ENCODE assay signal across 21 cellular contexts in genomic region chr5:125113328-125113727, GRCh38.
DNase-seq lines count a peak whose midpoint lies in the region; ATAC-seq, FAIRE-seq and TF ChIP-seq lines count a peak whose summit lies in the region.
"Had no signal": no experiment of that assay in that cellular context is flagged by ENCODE, and none has a peak within 500 bp of the region (broad histone marks: within the 10 kb centered on the region; RNA-seq: fewer than 3 reads in every experiment).

No MANE protein-coding gene starts in this region.

- H2AFZ ChIP-seq in GM23248, result no peak overlapping the region
- H2AFZ ChIP-seq in K562 (ENCODE audit: low read depth, low read length), result no peak overlapping the region
- no peak overlapping the region for H2AFZ ChIP-seq in PC-9

- no peaks in the 10 kb centered on the region for H3K9me2 ChIP-seq in GM23248 (ENCODE audit: insufficient read depth)
- no peaks in the 10 kb centered on the region for H3K9me2 ChIP-seq in PC-9 (ENCODE audit: insufficient read depth)

- no peak overlapping the region for H3K4me3 ChIP-seq in GM23248
- no peak overlapping the region for H3K4me3 ChIP-seq in K562
- no peak overlapping the region for H3K4me3 ChIP-seq in PC-9
- no peak overlapping the region for H3K4me3 ChIP-seq in coronary artery
- H3K4me3 ChIP-seq: left lung, right atrium auricular region had no signal

- no peaks in the 10 kb centered on the region for H3K79me2 ChIP-seq in GM23248 (ENCODE audit: insufficient read depth)
- H3K79me2 ChIP-seq in K562 (ENCODE audit: control insufficient read depth, insufficient read depth, low read length), result no peaks in the 10 kb centered on the region
- no peaks in the 10 kb centered on the region for H3K79me2 ChIP-seq in PC-9 (ENCODE audit: low read depth)

- intact Hi-C loops in K562 (cut with micrococcal nuclease) (no loop called here), PC-9 (cut with micrococcal nuclease; ENCODE audit: unreplicated experiment) (no loop called here)

- peak; percentile 95 for ATAC-seq in GM18861 (IDR thresholded peaks at IDR 0.05; ENCODE audit: unreplicated experiment)
- peak; percentile 87 for ATAC-seq in HG03442 (IDR thresholded peaks at IDR 0.05; ENCODE audit: unreplicated experiment)
- ATAC-seq in K562, result no peak
- ATAC-seq: left lung; naive thymus-derived CD4-positive, alpha-beta T cell; Right ventricle myocardium inferior; stimulated activated naive CD8-positive, alpha-beta T cell treated with anti-CD3 and anti-CD28 coated beads, Interleukin-15, Interleukin-2, amounts not matched to agents 100 U/mL and 50 U/mL, for 24 hours had no signal

- H4K20me1 ChIP-seq in GM23248 (ENCODE audit: insufficient read depth), result no peaks in the 10 kb centered on the region
- no peaks in the 10 kb centered on the region for H4K20me1 ChIP-seq in K562 (replicated peaks; ENCODE audit: control insufficient read depth, insufficient read depth, low read length)
- H4K20me1 ChIP-seq in PC-9 (ENCODE audit: insufficient read depth), result no peaks in the 10 kb centered on the region

- TF ChIP-seq EP300 in K562 (IDR thresholded peaks at IDR 0.05; ENCODE audit: low read length), result no peak

- peaks cover 14% of the 10 kb centered on the region; the same call in 1 of the 2 replicates for H3K4me1 ChIP-seq in GM23248 (ENCODE audit: insufficient read depth)
- no peaks in the 10 kb centered on the region for H3K4me1 ChIP-seq in K562 (replicated peaks in 1 of 2; ENCODE audit: control insufficient read depth in 2 of 2, insufficient read depth in 2 of 2, low read length in 2 of 2)
- peaks cover 11% of the 10 kb centered on the region for H3K4me1 ChIP-seq in PC-9 (replicated peaks; ENCODE audit: insufficient read depth)
- H3K4me1 ChIP-seq: left lung, right atrium auricular region had no signal

- in situ Hi-C loops in GM23248 (cut with MboI), result no loop called here
- in situ Hi-C loops in K562 (cut with MboI), result no loop called here

- peak; percentile 19 for FAIRE-seq in K562 (lab: Jason Lieb, UNC)
- FAIRE-seq in GM12892 (lab: Jason Lieb, UNC), result no peak
- FAIRE-seq: endometrium, TTC549 had no signal

- H3K36me3 ChIP-seq in GM23248 (ENCODE audit: low read depth) (no peaks in the 10 kb centered on the region), K562 (ENCODE audit: control insufficient read depth, insufficient read depth, low read length) (no peaks in the 10 kb centered on the region), PC-9 (ENCODE audit: low read depth) (no peaks in the 10 kb centered on the region)
- H3K36me3 ChIP-seq: left lung, right atrium auricular region had no signal

- H3F3A ChIP-seq in GM23248 (ENCODE audit: insufficient read depth) (peaks cover 10% of the 10 kb centered on the region; the same call in 1 of the 2 replicates), PC-9 (ENCODE audit: insufficient read depth, low read depth) (no peaks in the 10 kb centered on the region)

- TF ChIP-seq POLR2A in K562 (conservative IDR thresholded peaks at IDR 0.05) (no peak), GM12892 (IDR thresholded peaks at IDR 0.05; ENCODE audit: low read depth, low read length) (no peak)

- BruUV-seq in K562 (replicated peaks; lab: Mats Ljungman, UMichigan) (no TSS peak), PC-9 (replicated peaks; lab: Mats Ljungman, UMichigan) (no TSS peak)

- H3K4me2 ChIP-seq in GM23248 (ENCODE audit: unreplicated experiment) (no peak overlapping the region), K562 (ENCODE audit: insufficient read depth, low read length) (no peak overlapping the region), PC-9 (no peak overlapping the region)

- DNase-seq in GM23248 (peak; percentile 17), K562 (ENCODE audit: extremely low read depth in 1 of 4, low spot score in 3 of 4) (no peak), Ammon's horn (ENCODE audit: low spot score) (no peak), PC-9 (no peak), coronary artery (ENCODE audit: low spot score) (no peak), GM12892 (ENCODE audit: insufficient read length) (no peak)
- DNase-seq: activated CD8-positive, alpha-beta memory T cell treated with anti-CD3 and anti-CD28 coated beads for 24 hours; DMS79 treated with DMSO at 0.1 percent for 48 hours; HCEC 1CT; left lung; naive thymus-derived CD4-positive, alpha-beta T cell; NCI-H1048; NCI-H510A treated with DMSO at 0.1 percent for 48 hours; stimulated activated CD4-positive, alpha-beta T cell treated with anti-CD3 and anti-CD28 coated beads, Interleukin-4, amount 100 ng/mL, for 24 hours; stimulated activated naive CD8-positive, alpha-beta T cell treated with anti-CD3 and anti-CD28 coated beads, Interleukin-15, Interleukin-2, amounts not matched to agents 100 U/mL and 50 U/mL, for 24 hours had no signal

- CTCF ChIA-PET in K562 (lab: Yijun Ruan, JAX; ENCODE audit: low intra/inter-chr PET ratio), result no interaction called here
- CTCF ChIA-PET in PC-9 (lab: Charles Lee), result no interaction called here

- H3K27ac ChIP-seq in GM23248, result no peak overlapping the region
- H3K27ac ChIP-seq in K562 (ENCODE audit: extremely low read depth, low read depth, low read length), result no peak overlapping the region
- no peak overlapping the region for H3K27ac ChIP-seq in PC-9
- no peak overlapping the region for H3K27ac ChIP-seq in coronary artery
- H3K27ac ChIP-seq: left lung, right atrium auricular region had no signal

- TF ChIP-seq CTCF in K562 (IDR thresholded peaks at IDR 0.05 in 2 of 3, conservative IDR thresholded peaks at IDR 0.05 in 1 of 3; ENCODE audit: insufficient read depth in 2 of 3, low read depth in 1 of 3, low read length in 3 of 3) (no peak), PC-9 (conservative IDR thresholded peaks at IDR 0.05) (no peak), coronary artery (IDR thresholded peaks at IDR 0.05) (no peak)

- WGBS in GM23248 (ENCODE audit: low coverage in 1 of 2, low lambda C conversion rate in 2 of 2, missing lambda C conversion rate in 2 of 2), 2 experiments, result 43 to 51% methylated on average over 2 of the region's 2 CpGs
- 0% methylated on average over 2 of the region's 2 CpGs for WGBS in K562 (ENCODE audit: insufficient coverage, low coverage, missing lambda C conversion rate)

- no peak for TF ChIP-seq RAD21 in K562 (CRISPR knock-in tag; conservative IDR thresholded peaks at IDR 0.05 in 1 of 2, IDR thresholded peaks at IDR 0.05 in 1 of 2)

- H3K9ac ChIP-seq in GM23248 (no peak overlapping the region), K562 (ENCODE audit: insufficient read depth in 1 of 2, low read depth in 2 of 2, low read length in 2 of 2) (no peak overlapping the region)

- POLR2A ChIA-PET in K562 (lab: Yijun Ruan, JAX) (no interaction called here), PC-9 (lab: Charles Lee; ENCODE audit: unreplicated experiment) (no interaction called here)

- H3K27me3 ChIP-seq in GM23248 (replicated peaks; ENCODE audit: insufficient read depth) (no peaks in the 10 kb centered on the region), K562 (ENCODE audit: control insufficient read depth in 2 of 2, insufficient read depth in 2 of 2, low read length in 2 of 2) (no peaks in the 10 kb centered on the region), PC-9 (ENCODE audit: insufficient read depth, low read depth) (no peaks in the 10 kb centered on the region)
- H3K27me3 ChIP-seq: left lung, right atrium auricular region had no signal

- H3K9me3 ChIP-seq in GM23248 (ENCODE audit: low read depth), result no peaks in the 10 kb centered on the region
- H3K9me3 ChIP-seq in K562 (replicated peaks; ENCODE audit: control insufficient read depth, insufficient read depth, low read depth, low read length), result no peaks in the 10 kb centered on the region
- H3K9me3 ChIP-seq in PC-9 (ENCODE audit: insufficient read depth, low read depth), result 0 out of 2 replicates have a peak, but pooled peaks cover 5% of the 10 kb centered on the region
- H3K9me3 ChIP-seq: right atrium auricular region had no signal

- H3K9me1 ChIP-seq in K562 (ENCODE audit: control insufficient read depth, insufficient read depth, low read length), result no peaks in the 10 kb centered on the region

TF ChIP-seq in K562, 482 proteins besides CTCF, POLR2A, EP300 and RAD21:
- TF ChIP-seq GABPB1 (CRISPR knock-in tag; IDR thresholded peaks at IDR 0.05) (no peak), PHTF2 (CRISPR knock-in tag; IDR thresholded peaks at IDR 0.05) (no peak), FOXP1 (CRISPR knock-in tag; IDR thresholded peaks at IDR 0.05) (no peak), ZKSCAN3 (CRISPR knock-in tag; IDR thresholded peaks at IDR 0.05) (no peak), ZMIZ1 (IDR thresholded peaks at IDR 0.05; ENCODE audit: low read depth in 2 of 2, low read length in 2 of 2) (no peak), ZNF644 (tag; IDR thresholded peaks at IDR 0.05; ENCODE audit: low read depth) (no peak)
